In genomic region chr12:114220311-114220710, GRCh38 we compare ENCODE assay signal across 15 cellular contexts.
DNase-seq lines count a peak whose midpoint lies in the region; ATAC-seq and TF ChIP-seq lines count a peak whose summit lies in the region.
"Had no signal": no experiment of that assay in that cellular context is flagged by ENCODE, and none has a peak within 500 bp of the region (broad histone marks: within the 10 kb centered on the region; RNA-seq: fewer than 3 reads in every experiment).

No MANE protein-coding gene starts in this region.

- TF ChIP-seq CTCF in testis (IDR thresholded peaks at IDR 0.05) = no peak

- H3K36me3 ChIP-seq in testis (ENCODE audit: low read depth, missing control alignments) = no peaks in the 10 kb centered on the region

- H3K9me3 ChIP-seq in testis = no peaks in the 10 kb centered on the region

- WGBS in testis, 2 donors = 50 to 64% methylated on average over 2 to 3 of the region's 3 CpGs

- no peak overlapping the region for H3K27ac ChIP-seq in testis
- H3K27ac ChIP-seq: 22Rv1 had no signal

- DNase-seq in NCI-H2029 (lab: John Stamatoyannopoulos, UW) (peak; percentile 66), NCI-H2029 treated with DMSO at 0.1 percent for 48 hours (lab: John Stamatoyannopoulos, UW) (no peak), NCI-H69 (lab: John Stamatoyannopoulos, UW) (peak; percentile 17), islet precursor cell (peak; percentile 53), testis (peak; percentile 31)
- DNase-seq in central memory CD4-positive, alpha-beta T cell = no peak
- DNase-seq: CD8-positive, alpha-beta T cell; COR-L47; DMS153; DMS79 treated with DMSO at 0.1 percent for 48 hours; EL; HCEC 1CT had no signal

- no peaks in the 10 kb centered on the region for H3K4me1 ChIP-seq in testis

- intact Hi-C loops in testis (cut with DNase I; ENCODE audit: low total_unique reads) = no loop called here

- H3K4me3 ChIP-seq in testis = no peak overlapping the region

- no peak for ATAC-seq in GM21526 (IDR thresholded peaks at IDR 0.05; ENCODE audit: low FRiP score, unreplicated experiment)
- ATAC-seq: CD8-positive, alpha-beta T cell; HepG2 had no signal

- no peaks in the 10 kb centered on the region for H3K27me3 ChIP-seq in testis

- TF ChIP-seq POLR2A in testis (IDR thresholded peaks at IDR 0.05) = no peak

Comparison
In these comparisons a context has a peak if more than half of its experiments do, and no peak if none do; other contexts are left out.
1. DNase-seq: peak in NCI-H2029 (single experiment), NCI-H69 (single experiment), islet precursor cell (single experiment) and testis (single experiment); none in NCI-H2029 treated with DMSO at 0.1 percent for 48 hours (single experiment) and central memory CD4-positive, alpha-beta T cell (single experiment).